In the genomic region with DNA sequence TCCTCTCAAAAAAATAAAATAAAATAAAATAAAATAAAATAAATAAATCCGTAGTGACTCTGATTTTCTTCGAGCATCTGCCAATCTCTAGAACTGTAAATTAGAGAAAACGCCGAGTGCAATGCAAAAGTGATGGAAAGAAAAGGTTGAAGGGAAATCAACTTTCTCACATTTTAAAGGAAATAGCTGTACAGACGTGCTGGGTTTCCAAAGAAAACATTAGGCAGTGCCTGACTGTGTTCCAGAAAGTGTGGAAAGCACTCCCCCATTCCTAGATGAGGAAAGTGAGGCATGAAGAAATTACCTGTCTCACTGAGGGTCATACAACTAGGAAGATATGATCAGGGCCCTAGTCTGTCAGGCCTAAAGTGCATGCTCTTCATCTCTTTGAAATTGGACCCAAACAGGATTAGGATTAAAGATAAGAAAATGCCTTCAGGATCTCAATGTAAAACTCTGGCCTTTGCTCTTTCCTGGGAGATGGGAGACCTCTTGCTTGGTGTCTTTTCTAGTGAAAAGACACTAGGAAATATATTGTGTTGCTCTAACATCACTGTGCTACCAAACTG, we compare ENCODE assay signal across 17 cellular contexts. TPM values are rescaled to one million over a fixed set of nuclear protein-coding genes. Genes with fewer than 3 reads are reported as not detected.
A peak's percentile ranks its signal among the peaks of the same experiment; 100 is the strongest.
DNase-seq lines count a peak whose midpoint lies in the region; ATAC-seq and TF ChIP-seq lines count a peak whose summit lies in the region.
"Had no signal": no experiment of that assay in that cellular context is flagged by ENCODE, and none has a peak within 500 bp of the region (broad histone marks: within the 10 kb centered on the region; RNA-seq: fewer than 3 reads in every experiment).

No MANE protein-coding gene starts in this region.

- H3K4me3 ChIP-seq in Caco-2 (ENCODE audit: low read depth, low read length): no peak overlapping the region
- H3K4me3 ChIP-seq in SJCRH30: peak overlapping the region; percentile 86
- H3K4me3 ChIP-seq in esophagus squamous epithelium: no peak overlapping the region
- H3K4me3 ChIP-seq in trophoblast cell (ENCODE audit: low read depth, low read length): no peak overlapping the region
- peak overlapping the region in 3 of 59 donors; percentile 79 to 80 (median 80) for H3K4me3 ChIP-seq in dorsolateral prefrontal cortex

- peaks cover 31% of the 10 kb centered on the region for H3K79me2 ChIP-seq in trophoblast cell (ENCODE audit: control insufficient read depth, insufficient read depth, low read length, poor library complexity)

- H3K14ac ChIP-seq in trophoblast cell (ENCODE audit: low read length): peak overlapping the region; percentile 93

- peaks cover 39% of the 10 kb centered on the region for H3K36me3 Mint-ChIP-seq in Caco-2 (ENCODE audit: insufficient read depth, unreplicated experiment)
- H3K36me3 Mint-ChIP-seq in immature natural killer cell: no peaks in the 10 kb centered on the region
- H3K36me3 Mint-ChIP-seq: CD4-positive, CD25-positive, alpha-beta regulatory T cell; natural killer cell had no signal

- TF ChIP-seq POLR2A in esophagus squamous epithelium (IDR thresholded peaks at IDR 0.05): no peak

- H2BK12ac ChIP-seq in trophoblast cell (ENCODE audit: low read length): peak overlapping the region; percentile 99

- H3K9me3 Mint-ChIP-seq in Caco-2 (ENCODE audit: unreplicated experiment): no peaks in the 10 kb centered on the region
- H3K9me3 Mint-ChIP-seq in immature natural killer cell: no peaks in the 10 kb centered on the region
- H3K9me3 Mint-ChIP-seq: activated CD4-positive, alpha-beta memory T cell treated with anti-CD3 and anti-CD28 coated beads, Interleukin-2, amount 10 ng/mL, durations not matched to agents 7 days and 5 days; activated T-cell treated with anti-CD3 and anti-CD28 coated beads, Interleukin-2, amount 50 U/mL, for 72 hours; CD4-positive, CD25-positive, alpha-beta regulatory T cell; natural killer cell had no signal

- H3K27ac Mint-ChIP-seq in Caco-2 (ENCODE audit: unreplicated experiment): peak overlapping the region; percentile 97
- no peak overlapping the region for H3K27ac Mint-ChIP-seq in immature natural killer cell
- H3K27ac Mint-ChIP-seq: activated CD4-positive, alpha-beta memory T cell treated with anti-CD3 and anti-CD28 coated beads, Interleukin-2, amount 10 ng/mL, durations not matched to agents 7 days and 5 days; activated T-cell treated with anti-CD3 and anti-CD28 coated beads, Interleukin-2, amount 50 U/mL, for 72 hours; CD4-positive, CD25-positive, alpha-beta regulatory T cell; natural killer cell had no signal

- H4K8ac ChIP-seq in trophoblast cell (ENCODE audit: low read depth, low read length): peak overlapping the region; percentile 70

- H3K4me1 Mint-ChIP-seq in Caco-2 (ENCODE audit: low read depth, unreplicated experiment) (peaks cover 20% of the 10 kb centered on the region), immature natural killer cell (peaks cover 0 to 7% of the 10 kb centered on the region in 2 donors)

- POLR2A ChIA-PET in Caco-2 (lab: Charles Lee): interaction anchor here (1.7 kb wide), 1 partner anchor 148 kb away, joined by 5 read pairs; no protein-coding TSS in a partner anchor

- no peaks in the 10 kb centered on the region for H3K27me3 ChIP-seq in Caco-2 (replicated peaks; ENCODE audit: control insufficient read depth, insufficient read depth, low read length)
- H3K27me3 ChIP-seq in SJCRH30: no peaks in the 10 kb centered on the region
- peaks cover 0 to 6% (median 0%) of the 10 kb centered on the region in 4 donors for H3K27me3 ChIP-seq in esophagus squamous epithelium
- no peaks in the 10 kb centered on the region for H3K27me3 ChIP-seq in trophoblast cell (ENCODE audit: insufficient read depth, low read length)
- H3K27me3 ChIP-seq in dorsolateral prefrontal cortex: peaks cover 0 to 4% (median 0%) of the 10 kb centered on the region in 45 donors
- H3K27me3 ChIP-seq: right atrium auricular region, testis had no signal

- peak overlapping the region; percentile 86 for H2BK5ac ChIP-seq in trophoblast cell (ENCODE audit: low read depth, low read length, poor library complexity)

- intact Hi-C loops in Caco-2 (cut with micrococcal nuclease; ENCODE audit: unreplicated experiment): loop anchor here (5.0 kb wide), 2 partner anchors 86 to 271 kb away; partner anchors contain the start of gene SMYD2
- intact Hi-C loops in esophagus squamous epithelium (cut with DNase I): no loop called here
- intact Hi-C loops in dorsolateral prefrontal cortex (cut with DNase I): no loop called here

- H3K27ac ChIP-seq in SJCRH30 (no peak overlapping the region), esophagus squamous epithelium (peak overlapping the region in 3 of 4 donors; percentile 92 to 98 (median 98)), trophoblast cell (ENCODE audit: low read depth, low read length) (peak overlapping the region; percentile 100), dorsolateral prefrontal cortex (peak overlapping the region in 3 of 59 donors; percentile 26 to 85 (median 85))

- H3K23ac ChIP-seq in trophoblast cell (ENCODE audit: low read length): no peak overlapping the region

- TF ChIP-seq CTCF in Caco-2 (IDR thresholded peaks at IDR 0.05; ENCODE audit: insufficient read depth in 1 of 2, low read depth in 1 of 2, low read length in 1 of 2, severe bottlenecking in 1 of 2, unreplicated experiment in 1 of 2): no peak
- no peak for TF ChIP-seq CTCF in esophagus squamous epithelium (IDR thresholded peaks at IDR 0.05)
- no peak for TF ChIP-seq CTCF in dorsolateral prefrontal cortex (IDR thresholded peaks at IDR 0.05 in 54 of 56, conservative IDR thresholded peaks at IDR 0.05 in 2 of 56; ENCODE audit: low read depth in 1 of 56, partially characterized antibody in 56 of 56)

- WGBS in esophagus squamous epithelium, 2 donors: 74 to 82% methylated on average over 5 of the region's 5 CpGs
- no CpG with 5 or more reads among the region's 5 CpGs for WGBS in trophoblast cell (ENCODE audit: extremely low coverage, insufficient coverage, insufficient read length)

- H2AK5ac ChIP-seq in trophoblast cell (ENCODE audit: low read length): peak overlapping the region; percentile 99

- no peak for ATAC-seq in HG02970 (IDR thresholded peaks at IDR 0.05; ENCODE audit: low FRiP score, unreplicated experiment)
- no peak for ATAC-seq in GM18511 (IDR thresholded peaks at IDR 0.05; ENCODE audit: unreplicated experiment)
- ATAC-seq: activated T-cell treated with anti-CD3 and anti-CD28 coated beads, Interleukin-2, amount 50 U/mL, for 72 hours; left colon; natural killer cell had no signal

- CTCF ChIA-PET in Caco-2 (lab: Charles Lee): interaction anchor here (1.4 to 2.4 kb wide), 2 partner anchors 73 to 221 kb away, joined by 3 to 11 read pairs; no protein-coding TSS in a partner anchor

- H3K9ac ChIP-seq in trophoblast cell (ENCODE audit: low read length): no peak overlapping the region

- peaks cover 34% of the 10 kb centered on the region for H3K79me1 ChIP-seq in trophoblast cell (ENCODE audit: low read length)

- peak overlapping the region; percentile 74 for H4K91ac ChIP-seq in trophoblast cell (ENCODE audit: low read depth, low read length)

- no TSS peak for BruUV-seq in Caco-2 (replicated peaks; lab: Mats Ljungman, UMichigan)

- H3K36me3 ChIP-seq in Caco-2 (ENCODE audit: control insufficient read depth, insufficient read depth, low read length) (no peaks in the 10 kb centered on the region), SJCRH30 (no peaks in the 10 kb centered on the region), esophagus squamous epithelium (no peaks in the 10 kb centered on the region), trophoblast cell (ENCODE audit: control insufficient read depth in 1 of 2, insufficient read depth in 2 of 2, low read length in 2 of 2) (no peaks in the 10 kb centered on the region)
- H3K36me3 ChIP-seq: right atrium auricular region had no signal

- no peak overlapping the region for H4K12ac ChIP-seq in trophoblast cell (ENCODE audit: low read depth, low read length)

- no peak for DNase-seq in Caco-2
- no peak for DNase-seq in SJCRH30
- no peak for DNase-seq in esophagus squamous epithelium (lab: John Stamatoyannopoulos, UW)
- DNase-seq in trophoblast cell: peak in 1 of 2 donors; percentile 18
- DNase-seq in immature natural killer cell: no peak
- no peak for DNase-seq in dorsolateral prefrontal cortex
- DNase-seq: activated CD4-positive, alpha-beta memory T cell treated with anti-CD3 and anti-CD28 coated beads, Interleukin-2, amount 10 ng/mL, durations not matched to agents 7 days and 5 days; activated T-cell treated with anti-CD3 and anti-CD28 coated beads, Interleukin-2, amount 50 U/mL, for 72 hours; CD4-positive, CD25-positive, alpha-beta regulatory T cell; left colon; natural killer cell; NCI-H345; stimulated activated CD4-positive, alpha-beta T cell treated with anti-CD3 and anti-CD28 coated beads, Interleukin-2, amount 100 ng/mL, for 24 hours; testis had no signal

- H3K27me3 Mint-ChIP-seq in Caco-2 (ENCODE audit: insufficient read depth, unreplicated experiment) (no peaks in the 10 kb centered on the region), immature natural killer cell (ENCODE audit: low read depth in 3 of 3) (peaks cover 1 to 14% (median 10%) of the 10 kb centered on the region in 3 donors)

- peak overlapping the region; percentile 27 for H3K4ac ChIP-seq in trophoblast cell (ENCODE audit: low read depth, low read length)

- H2AFZ ChIP-seq in trophoblast cell (ENCODE audit: insufficient read depth, low read length, poor library complexity): no peak overlapping the region

- H3K9me3 ChIP-seq in Caco-2 (no peaks in the 10 kb centered on the region), SJCRH30 (replicated peaks) (no peaks in the 10 kb centered on the region), esophagus squamous epithelium (no peaks in the 10 kb centered on the region), trophoblast cell (ENCODE audit: insufficient read depth, low read depth, low read length) (no peaks in the 10 kb centered on the region)
- H3K9me3 ChIP-seq: right atrium auricular region, testis had no signal

- H3K18ac ChIP-seq in trophoblast cell (ENCODE audit: low read length): peak overlapping the region; percentile 82

- peak overlapping the region; percentile 99 for H2BK120ac ChIP-seq in trophoblast cell (ENCODE audit: insufficient read depth, low read length, poor library complexity)

- peaks cover 47% of the 10 kb centered on the region for H3K4me1 ChIP-seq in Caco-2
- H3K4me1 ChIP-seq in SJCRH30: peaks cover 15% of the 10 kb centered on the region
- H3K4me1 ChIP-seq in esophagus squamous epithelium: peaks cover 5 to 39% (median 10%) of the 10 kb centered on the region in 3 donors
- peaks cover 19 to 24% of the 10 kb centered on the region in 2 experiments for H3K4me1 ChIP-seq in trophoblast cell (ENCODE audit: control insufficient read depth in 1 of 2, insufficient read depth in 2 of 2, low read length in 2 of 2)

- H3K4me3 Mint-ChIP-seq in Caco-2 (ENCODE audit: unreplicated experiment) (peak overlapping the region; percentile 81), immature natural killer cell (no peak overlapping the region)
- H3K4me3 Mint-ChIP-seq: activated CD4-positive, alpha-beta memory T cell treated with anti-CD3 and anti-CD28 coated beads, Interleukin-2, amount 10 ng/mL, durations not matched to agents 7 days and 5 days; natural killer cell had no signal

- H3K4me2 ChIP-seq in trophoblast cell (ENCODE audit: low read length): no peak overlapping the region

RNA-seq across cellular contexts. Expression of gene PTPN14, which starts 1.8 kb away (rescaled TPM):
- total RNA-seq in Caco-2 (2022): 103 and 108 TPM in 2 replicates
- 22.1 and 24.3 TPM in 2 replicates for total RNA-seq in SJCRH30 (2014; rRNA removed; shearing (Covaris generic))
- 10 to 100 TPM; 14.4 to 28.8 (median 15.7) TPM for total RNA-seq in esophagus squamous epithelium
- polyA plus RNA-seq in trophoblast cell (2013): 40.3 and 40.4 TPM in 2 replicates
- under 1 TPM in 1 of 3 donors, not detected in 2; 0.04 TPM for polyA plus RNA-seq in immature natural killer cell
- total RNA-seq in dorsolateral prefrontal cortex: 10 to 100 TPM; 12.5 to 36.6 (median 22.1) TPM

RNA-seq across cellular contexts. Expression of gene CENPF, which starts 49.8 kb away (rescaled TPM):
- total RNA-seq in Caco-2 (2022) (130 and 145 TPM in 2 replicates), esophagus squamous epithelium (10 to 100 TPM; 13.8 to 26.3 (median 18.8) TPM), dorsolateral prefrontal cortex (1 to 10 TPM in 102 of 120 experiments, under 1 TPM in 18; 0.35 to 6.5 (median 1.9) TPM)
- 213 and 231 TPM in 2 replicates for total RNA-seq in SJCRH30 (2014; rRNA removed; shearing (Covaris generic))
- 38.9 and 49.2 TPM in 2 replicates for polyA plus RNA-seq in trophoblast cell (2013)
- 1 to 10 TPM in 1 of 3 donors, not detected in 2; 3.4 TPM for polyA plus RNA-seq in immature natural killer cell
